Comparison of ENCODE assay signal across 23 cellular contexts in genomic region chr5:16841416-16841815, GRCh38.
"Had no signal": no experiment of that assay in that cellular context is flagged by ENCODE, and none has a peak within 500 bp of the region (broad histone marks: within the 10 kb centered on the region; RNA-seq: fewer than 3 reads in every experiment).

No MANE protein-coding gene starts in this region.

- H3K36me3 ChIP-seq: ascending aorta had no signal

- H2AFZ ChIP-seq: PC-9 had no signal

- H3K4me3 ChIP-seq: ascending aorta, body of pancreas, MG63, PC-9 had no signal

- H3K4me3 Mint-ChIP-seq: activated CD8-positive, alpha-beta T cell treated with anti-CD3 and anti-CD28 coated beads, Interleukin-2, amount 10 ng/mL, durations not matched to agents 7 days and 5 days; activated naive CD4-positive, alpha-beta T cell treated with anti-CD3 and anti-CD28 coated beads, Interleukin-2, amount 50 U/mL, for 24 hours; T-helper 17 cell; WTC11 had no signal

- DNase-seq: activated CD4-positive, alpha-beta T cell treated with anti-CD3 and anti-CD28 coated beads for 48 hours; activated CD4-positive, alpha-beta T cell treated with anti-CD3 and anti-CD28 coated beads, Interleukin-2, amount 50 U/mL, for 4 hours; activated CD4-positive, CD25-positive, alpha-beta regulatory T cell treated with anti-CD3 and anti-CD28 coated beads, Interleukin-2, amount 50 U/mL, for 72 hours; activated CD8-positive, alpha-beta memory T cell treated with anti-CD3 and anti-CD28 coated beads, Interleukin-2, amount 50 U/mL, for 48 hours; activated CD8-positive, alpha-beta T cell treated with anti-CD3 and anti-CD28 coated beads, Interleukin-2, amount 10 ng/mL, durations not matched to agents 7 days and 5 days; activated effector memory CD4-positive, alpha-beta T cell treated with Interleukin-2 at 50 U/mL for 16 hours; activated naive CD4-positive, alpha-beta T cell; activated T-cell treated with anti-CD3 and anti-CD28 coated beads, Interleukin-2, amount 50 U/mL, for 1 hour; amniotic stem cell; body of pancreas; MG63; NCI-H1105; NCI-H1436; NCI-H187; NCI-H2081; NCI-H510A treated with DMSO at 0.1 percent for 48 hours; PC-9; SHP77 treated with DMSO at 0.1 percent for 48 hours; T-helper 17 cell; T-helper 9 cell had no signal

- H3K27me3 ChIP-seq: ascending aorta, body of pancreas, MG63 had no signal

- H3K36me3 Mint-ChIP-seq: activated naive CD4-positive, alpha-beta T cell treated with anti-CD3 and anti-CD28 coated beads, Interleukin-2, amount 50 U/mL, for 24 hours; WTC11 had no signal

- H3K9me3 Mint-ChIP-seq: activated naive CD4-positive, alpha-beta T cell treated with anti-CD3 and anti-CD28 coated beads, Interleukin-2, amount 50 U/mL, for 24 hours; WTC11 had no signal

- H3K27ac Mint-ChIP-seq: activated CD8-positive, alpha-beta T cell treated with anti-CD3 and anti-CD28 coated beads, Interleukin-2, amount 10 ng/mL, durations not matched to agents 7 days and 5 days; activated naive CD4-positive, alpha-beta T cell treated with anti-CD3 and anti-CD28 coated beads, Interleukin-2, amount 50 U/mL, for 24 hours; T-helper 17 cell; WTC11 had no signal

- ATAC-seq: activated CD8-positive, alpha-beta T cell treated with anti-CD3 and anti-CD28 coated beads, Interleukin-2, amount 10 ng/mL, durations not matched to agents 7 days and 5 days; body of pancreas; T-helper 17 cell; WTC11 had no signal

- H3K4me2 ChIP-seq: PC-9 had no signal

- H3K9me3 ChIP-seq: ascending aorta, body of pancreas, MG63 had no signal

- H3K4me1 Mint-ChIP-seq: activated naive CD4-positive, alpha-beta T cell treated with anti-CD3 and anti-CD28 coated beads, Interleukin-2, amount 50 U/mL, for 24 hours; T-helper 17 cell had no signal

- H3K4me1 ChIP-seq: ascending aorta had no signal

- H3K27ac ChIP-seq: ascending aorta, body of pancreas, PC-9 had no signal
